11 cellular contexts compared by ENCODE assay signal in genomic region chrX:65686246-65686645, GRCh38. TPM values are rescaled to one million over a fixed set of nuclear protein-coding genes. Genes with fewer than 3 reads are reported as not detected.
DNase-seq lines count a peak whose midpoint lies in the region; ATAC-seq and TF ChIP-seq lines count a peak whose summit lies in the region.
"Had no signal": no experiment of that assay in that cellular context is flagged by ENCODE, and none has a peak within 500 bp of the region (broad histone marks: within the 10 kb centered on the region; RNA-seq: fewer than 3 reads in every experiment).

No MANE protein-coding gene starts in this region.

- H3K79me2 ChIP-seq in ACC112 (ENCODE audit: control insufficient read depth, insufficient read depth, low read length, unreplicated experiment) (peaks cover 94% of the 10 kb centered on the region), DND-41 (ENCODE audit: insufficient read depth, low read length) (peaks cover 99% of the 10 kb centered on the region)

- no peak overlapping the region for H2AFZ ChIP-seq in ACC112 (ENCODE audit: low read length, unreplicated experiment)
- no peak overlapping the region for H2AFZ ChIP-seq in DND-41 (ENCODE audit: low read depth, low read length)

- peak overlapping the region; percentile 78 for H3K4me3 Mint-ChIP-seq in activated T-helper 17 cell treated with anti-CD3 and anti-CD28 coated beads, Interleukin-2, amount 50 U/mL, for 72 hours

- peaks cover 96% of the 10 kb centered on the region for H3K36me3 Mint-ChIP-seq in activated T-helper 17 cell treated with anti-CD3 and anti-CD28 coated beads, Interleukin-2, amount 50 U/mL, for 72 hours (ENCODE audit: low read depth)

- H3K27ac ChIP-seq in ACC112 (ENCODE audit: low read depth, low read length) = peak overlapping the region; percentile 32; the same call in 1 of the 2 replicates
- H3K27ac ChIP-seq in DND-41 (ENCODE audit: low read length) = peak overlapping the region; percentile 44
- peak overlapping the region; percentile 29 for H3K27ac ChIP-seq in muscle layer of duodenum (ENCODE audit: low read length)
- H3K27ac ChIP-seq: RWPE1 had no signal

- H3K36me3 ChIP-seq in ACC112 (ENCODE audit: insufficient read depth, low read length) (no peaks in the 10 kb centered on the region), DND-41 (ENCODE audit: insufficient read depth, low read length) (peaks cover 44% of the 10 kb centered on the region), muscle layer of duodenum (ENCODE audit: control insufficient read depth in 1 of 2, insufficient read depth in 2 of 2, low read length in 2 of 2) (no peaks in the 10 kb centered on the region)

- no peak for TF ChIP-seq CTCF in DND-41 (IDR thresholded peaks at IDR 0.05; ENCODE audit: borderline replicate concordance, extremely low read depth, low read length, poor library complexity, severe bottlenecking)

- no peaks in the 10 kb centered on the region for H3K27me3 Mint-ChIP-seq in activated T-helper 17 cell treated with anti-CD3 and anti-CD28 coated beads, Interleukin-2, amount 50 U/mL, for 72 hours

- peaks cover 41% of the 10 kb centered on the region for H3K4me1 Mint-ChIP-seq in activated T-helper 17 cell treated with anti-CD3 and anti-CD28 coated beads, Interleukin-2, amount 50 U/mL, for 72 hours

- H3K27me3 ChIP-seq in ACC112 (ENCODE audit: insufficient read depth, low read length) (no peaks in the 10 kb centered on the region), DND-41 (ENCODE audit: insufficient read depth, low read length, poor library complexity) (no peaks in the 10 kb centered on the region), muscle layer of duodenum (ENCODE audit: low read depth, low read length) (no peaks in the 10 kb centered on the region)

- H3K4me3 ChIP-seq in ACC112 (ENCODE audit: low read depth, low read length) (no peak overlapping the region), DND-41 (ENCODE audit: low read depth in 1 of 2, low read length in 2 of 2) (no peak overlapping the region), muscle layer of duodenum (ENCODE audit: low read depth in 1 of 2, low read length in 2 of 2) (no peak overlapping the region)

- no peaks in the 10 kb centered on the region for H3K9me3 Mint-ChIP-seq in activated T-helper 17 cell treated with anti-CD3 and anti-CD28 coated beads, Interleukin-2, amount 50 U/mL, for 72 hours

- peaks cover 80% of the 10 kb centered on the region for H4K20me1 ChIP-seq in DND-41 (ENCODE audit: insufficient read depth, low read length)

- peak overlapping the region; percentile 99 for H3K27ac Mint-ChIP-seq in activated T-helper 17 cell treated with anti-CD3 and anti-CD28 coated beads, Interleukin-2, amount 50 U/mL, for 72 hours

- no peak overlapping the region for H3K9ac ChIP-seq in DND-41 (ENCODE audit: low read depth, low read length)

- no peak overlapping the region for H3K4me2 ChIP-seq in DND-41 (ENCODE audit: insufficient read depth, low read length)

- ATAC-seq in DND-41 (ENCODE audit: insufficient read depth, low read depth) (no peak), GM21825 (IDR thresholded peaks at IDR 0.05; ENCODE audit: unreplicated experiment) (no peak), HG03521 (IDR thresholded peaks at IDR 0.05; ENCODE audit: unreplicated experiment) (no peak), HG03196 (IDR thresholded peaks at IDR 0.05; ENCODE audit: unreplicated experiment) (no peak)
- no peak for ATAC-seq in activated T-helper 17 cell treated with anti-CD3 and anti-CD28 coated beads, Interleukin-2, amount 50 U/mL, for 72 hours (replicated peaks)

- H3K9me3 ChIP-seq in DND-41 (ENCODE audit: insufficient read depth, low read length, severe bottlenecking) (no peaks in the 10 kb centered on the region), muscle layer of duodenum (ENCODE audit: control insufficient read depth in 1 of 2, low read length in 2 of 2) (no peaks in the 10 kb centered on the region)

- H3K4me1 ChIP-seq in ACC112 (ENCODE audit: control insufficient read depth, insufficient read depth, low read length, unreplicated experiment) (peaks cover 65% of the 10 kb centered on the region), DND-41 (ENCODE audit: insufficient read depth, low read length) (peaks cover 92% of the 10 kb centered on the region), muscle layer of duodenum (ENCODE audit: control insufficient read depth in 1 of 2, insufficient read depth in 2 of 2, low read length in 2 of 2) (peaks cover 17 to 62% of the 10 kb centered on the region in 2 donors)

- DNase-seq in DND-41 = no peak
- no peak for DNase-seq in glomerular visceral epithelial cell (ENCODE audit: extremely low spot score)
- DNase-seq: NCI-H1048; stimulated activated CD4-positive, alpha-beta T cell treated with anti-CD3 and anti-CD28 coated beads, Interleukin-4, amount 100 ng/mL, for 24 hours had no signal

RNA-seq across cellular contexts. Expression of gene MSN, which starts 18.8 kb away (rescaled TPM):
- total RNA-seq in activated T-helper 17 cell treated with anti-CD3 and anti-CD28 coated beads, Interleukin-2, amount 50 U/mL, for 72 hours = 100 to 1,000 TPM; 436 to 440 TPM
